ENCODE assay signal across 11 cellular contexts in the genomic region with DNA sequence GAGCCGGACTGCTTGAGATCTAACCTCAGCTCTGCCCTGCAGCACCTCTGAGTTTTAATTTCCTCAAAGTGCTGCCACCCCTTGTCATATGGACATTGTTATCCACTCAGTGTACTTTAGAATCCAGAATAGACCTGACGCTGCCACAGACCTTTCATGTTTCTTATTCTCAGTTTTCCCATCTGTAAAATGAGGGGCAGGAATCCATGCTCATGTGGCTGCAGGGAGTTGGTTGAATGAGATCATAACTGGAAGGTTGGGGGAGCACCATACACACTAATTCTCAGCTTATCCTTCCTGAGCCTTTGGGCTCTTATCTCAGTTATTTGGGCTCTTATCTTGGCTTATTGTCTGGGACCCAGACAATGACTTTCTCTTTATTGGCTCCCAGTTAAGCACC. TPM values are rescaled to one million over a fixed set of nuclear protein-coding genes. Genes with fewer than 3 reads are reported as not detected.
DNase-seq lines count a peak whose midpoint lies in the region; ATAC-seq and TF ChIP-seq lines count a peak whose summit lies in the region.
"Had no signal": no experiment of that assay in that cellular context is flagged by ENCODE, and none has a peak within 500 bp of the region (broad histone marks: within the 10 kb centered on the region; RNA-seq: fewer than 3 reads in every experiment).

No MANE protein-coding gene starts in this region.

- CTCF ChIA-PET in mammary epithelial cell (lab: Charles Lee; ENCODE audit: low non-redundant PET) = no interaction called here

- H3K4me3 Mint-ChIP-seq in natural killer cell = peak overlapping the region; percentile 28
- no peak overlapping the region for H3K4me3 Mint-ChIP-seq in natural killer cell treated with Interleukin-12 subunit alpha and Interleukin-12 subunit beta and Interleukin-15 and Interleukin-18, amount 100 ng/mL, for 72 hours
- H3K4me3 Mint-ChIP-seq in activated T-helper 1 cell treated with anti-CD3 and anti-CD28 coated beads, Interleukin-12 subunit alpha, Interleukin-12 subunit beta, Interleukin-2, Interleukin-4 antibody, amounts not matched to agents 30 ng/mL and 10 ng/mL and 1 ng/mL, durations not matched to agents 14 hours and 24 hours and 36 hours = peak overlapping the region; percentile 72
- H3K4me3 Mint-ChIP-seq in glutamatergic neuron (ENCODE audit: unreplicated experiment) = no peak overlapping the region
- H3K4me3 Mint-ChIP-seq: activated naive CD8-positive, alpha-beta T cell treated with anti-CD3 and anti-CD28 coated beads for 36 hours had no signal

- no peak for TF ChIP-seq CTCF in natural killer cell (IDR thresholded peaks at IDR 0.05)
- TF ChIP-seq CTCF in mammary epithelial cell (conservative IDR thresholded peaks at IDR 0.05 in 1 of 2, IDR thresholded peaks at IDR 0.05 in 1 of 2; ENCODE audit: extremely low read depth in 1 of 2, insufficient read depth in 1 of 2, low read depth in 1 of 2, low read length in 2 of 2) = no peak
- no peak for TF ChIP-seq CTCF in glutamatergic neuron (IDR thresholded peaks at IDR 0.05; ENCODE audit: partially characterized antibody, unreplicated experiment)

- no peaks in the 10 kb centered on the region for H4K20me1 ChIP-seq in mammary epithelial cell (ENCODE audit: insufficient read depth, low read length)

- peaks cover 15% of the 10 kb centered on the region for H3K79me2 ChIP-seq in mammary epithelial cell (ENCODE audit: insufficient read depth, low read length)

- H3K27me3 ChIP-seq in mammary epithelial cell (ENCODE audit: insufficient read depth, low read length) (no peaks in the 10 kb centered on the region), SJCRH30 (no peaks in the 10 kb centered on the region)
- H3K27me3 ChIP-seq: body of pancreas had no signal

- H3K27ac Mint-ChIP-seq in natural killer cell (no peak overlapping the region), glutamatergic neuron (ENCODE audit: unreplicated experiment) (no peak overlapping the region)
- H3K27ac Mint-ChIP-seq in natural killer cell treated with Interleukin-12 subunit alpha and Interleukin-12 subunit beta and Interleukin-15 and Interleukin-18, amount 100 ng/mL, for 72 hours = peak overlapping the region in 1 of 2 donors; percentile 22
- H3K27ac Mint-ChIP-seq in activated T-helper 1 cell treated with anti-CD3 and anti-CD28 coated beads, Interleukin-12 subunit alpha, Interleukin-12 subunit beta, Interleukin-2, Interleukin-4 antibody, amounts not matched to agents 30 ng/mL and 10 ng/mL and 1 ng/mL, durations not matched to agents 14 hours and 24 hours and 36 hours = no peak overlapping the region
- H3K27ac Mint-ChIP-seq: activated naive CD8-positive, alpha-beta T cell treated with anti-CD3 and anti-CD28 coated beads for 36 hours had no signal

- intact Hi-C loops in natural killer cell (cut with micrococcal nuclease) = no loop called here
- intact Hi-C loops in activated T-helper 1 cell treated with anti-CD3 and anti-CD28 coated beads, Interleukin-12 subunit alpha, Interleukin-12 subunit beta, Interleukin-2, Interleukin-4 antibody, amounts not matched to agents 30 ng/mL and 10 ng/mL and 1 ng/mL, durations not matched to agents 14 hours and 24 hours and 36 hours (cut with micrococcal nuclease) = loop anchor here (5.0 kb wide), 1 partner anchor 185 kb away; no protein-coding TSS in a partner anchor
- intact Hi-C loops in mammary epithelial cell (cut with micrococcal nuclease) = no loop called here

- H3K4me2 ChIP-seq in mammary epithelial cell (ENCODE audit: insufficient read depth, low read depth, low read length) = no peak overlapping the region

- H3K9me3 ChIP-seq in mammary epithelial cell (replicated peaks; ENCODE audit: insufficient read depth, low read length) = no peaks in the 10 kb centered on the region
- H3K9me3 ChIP-seq in SJCRH30 (replicated peaks) = no peaks in the 10 kb centered on the region
- H3K9me3 ChIP-seq: body of pancreas, left ventricle myocardium inferior had no signal

- in situ Hi-C loops in mammary epithelial cell (cut with MboI; ENCODE audit: low sequenced_read_pairs in 2 of 2) = no loop called here

- no peak for ATAC-seq in natural killer cell
- ATAC-seq in natural killer cell treated with Interleukin-12 subunit alpha and Interleukin-12 subunit beta and Interleukin-15 and Interleukin-18, amount 100 ng/mL, for 72 hours = no peak
- ATAC-seq: Right ventricle myocardium inferior had no signal

- 81% methylated on average over 2 of the region's 2 CpGs for WGBS in mammary epithelial cell (ENCODE audit: low coverage, missing lambda C conversion rate)

- dilution Hi-C loops in mammary epithelial cell (cut with HindIII; ENCODE audit: low sequenced_read_pairs) = no loop called here

- H3K9me3 Mint-ChIP-seq in natural killer cell (no peaks in the 10 kb centered on the region), glutamatergic neuron (ENCODE audit: unreplicated experiment) (no peaks in the 10 kb centered on the region)
- no peaks in the 10 kb centered on the region for H3K9me3 Mint-ChIP-seq in natural killer cell treated with Interleukin-12 subunit alpha and Interleukin-12 subunit beta and Interleukin-15 and Interleukin-18, amount 100 ng/mL, for 72 hours
- H3K9me3 Mint-ChIP-seq in activated T-helper 1 cell treated with anti-CD3 and anti-CD28 coated beads, Interleukin-12 subunit alpha, Interleukin-12 subunit beta, Interleukin-2, Interleukin-4 antibody, amounts not matched to agents 30 ng/mL and 10 ng/mL and 1 ng/mL, durations not matched to agents 14 hours and 24 hours and 36 hours = no peaks in the 10 kb centered on the region
- H3K9me3 Mint-ChIP-seq: activated naive CD8-positive, alpha-beta T cell treated with anti-CD3 and anti-CD28 coated beads for 36 hours had no signal

- DNase-seq in natural killer cell = no peak
- no peak for DNase-seq in natural killer cell treated with Interleukin-12 subunit alpha and Interleukin-12 subunit beta and Interleukin-15 and Interleukin-18, amount 100 ng/mL, for 72 hours (ENCODE audit: low spot score)
- no peak for DNase-seq in activated T-helper 1 cell treated with anti-CD3 and anti-CD28 coated beads, Interleukin-12 subunit alpha, Interleukin-12 subunit beta, Interleukin-2, Interleukin-4 antibody, amounts not matched to agents 30 ng/mL and 10 ng/mL and 1 ng/mL, durations not matched to agents 14 hours and 24 hours and 36 hours (ENCODE audit: low spot score)
- DNase-seq in mammary epithelial cell = no peak
- DNase-seq in glutamatergic neuron = no peak
- DNase-seq in SJCRH30 = no peak
- DNase-seq: activated naive CD8-positive, alpha-beta T cell treated with anti-CD3 and anti-CD28 coated beads for 36 hours; left ventricle myocardium inferior; NCI-H2107 had no signal

- BruUV-seq in mammary epithelial cell (replicated peaks; lab: Mats Ljungman, UMichigan) = no TSS peak

- H3K36me3 Mint-ChIP-seq in natural killer cell (no peaks in the 10 kb centered on the region), glutamatergic neuron (ENCODE audit: unreplicated experiment) (no peaks in the 10 kb centered on the region)
- H3K36me3 Mint-ChIP-seq in natural killer cell treated with Interleukin-12 subunit alpha and Interleukin-12 subunit beta and Interleukin-15 and Interleukin-18, amount 100 ng/mL, for 72 hours = no peaks in the 10 kb centered on the region
- peaks cover 27% of the 10 kb centered on the region for H3K36me3 Mint-ChIP-seq in activated T-helper 1 cell treated with anti-CD3 and anti-CD28 coated beads, Interleukin-12 subunit alpha, Interleukin-12 subunit beta, Interleukin-2, Interleukin-4 antibody, amounts not matched to agents 30 ng/mL and 10 ng/mL and 1 ng/mL, durations not matched to agents 14 hours and 24 hours and 36 hours (ENCODE audit: low read depth)

- no peak overlapping the region for H3K27ac ChIP-seq in mammary epithelial cell (ENCODE audit: insufficient read depth, low read depth, low read length)
- H3K27ac ChIP-seq in SJCRH30 = no peak overlapping the region
- H3K27ac ChIP-seq: left ventricle myocardium inferior had no signal

- no peak overlapping the region for H3K4me3 ChIP-seq in mammary epithelial cell (replicated peaks in 1 of 3; ENCODE audit: insufficient read depth in 1 of 3, low read depth in 2 of 3, low read length in 3 of 3)
- H3K4me3 ChIP-seq in SJCRH30 = no peak overlapping the region
- H3K4me3 ChIP-seq: body of pancreas, left ventricle myocardium inferior had no signal

- H3K4me1 Mint-ChIP-seq in natural killer cell (peaks cover 16 to 19% of the 10 kb centered on the region in 2 donors), glutamatergic neuron (ENCODE audit: low read depth, unreplicated experiment) (peaks cover 17% of the 10 kb centered on the region)
- peaks cover 21 to 27% of the 10 kb centered on the region in 2 donors for H3K4me1 Mint-ChIP-seq in natural killer cell treated with Interleukin-12 subunit alpha and Interleukin-12 subunit beta and Interleukin-15 and Interleukin-18, amount 100 ng/mL, for 72 hours (ENCODE audit: low read depth in 2 of 2)
- H3K4me1 Mint-ChIP-seq in activated T-helper 1 cell treated with anti-CD3 and anti-CD28 coated beads, Interleukin-12 subunit alpha, Interleukin-12 subunit beta, Interleukin-2, Interleukin-4 antibody, amounts not matched to agents 30 ng/mL and 10 ng/mL and 1 ng/mL, durations not matched to agents 14 hours and 24 hours and 36 hours (ENCODE audit: low read depth) = peaks cover 35% of the 10 kb centered on the region

- no peak overlapping the region for H2AFZ ChIP-seq in mammary epithelial cell (ENCODE audit: low read depth, low read length)

- no peak overlapping the region for H3K9ac ChIP-seq in mammary epithelial cell (ENCODE audit: insufficient read depth, low read length)

- H3K36me3 ChIP-seq in mammary epithelial cell (ENCODE audit: insufficient read depth, low read length) (peaks cover 10% of the 10 kb centered on the region), SJCRH30 (peaks cover 19% of the 10 kb centered on the region)

- H3K4me1 ChIP-seq in mammary epithelial cell (ENCODE audit: insufficient read depth, low read length) = peaks cover 8% of the 10 kb centered on the region
- no peaks in the 10 kb centered on the region; the same call in 1 of the 2 replicates for H3K4me1 ChIP-seq in SJCRH30

- H3K27me3 Mint-ChIP-seq in natural killer cell (ENCODE audit: low read depth in 2 of 2) (no peaks in the 10 kb centered on the region), glutamatergic neuron (ENCODE audit: unreplicated experiment) (peaks cover 2% of the 10 kb centered on the region)
- no peaks in the 10 kb centered on the region for H3K27me3 Mint-ChIP-seq in natural killer cell treated with Interleukin-12 subunit alpha and Interleukin-12 subunit beta and Interleukin-15 and Interleukin-18, amount 100 ng/mL, for 72 hours
- H3K27me3 Mint-ChIP-seq in activated T-helper 1 cell treated with anti-CD3 and anti-CD28 coated beads, Interleukin-12 subunit alpha, Interleukin-12 subunit beta, Interleukin-2, Interleukin-4 antibody, amounts not matched to agents 30 ng/mL and 10 ng/mL and 1 ng/mL, durations not matched to agents 14 hours and 24 hours and 36 hours (ENCODE audit: insufficient read depth) = no peaks in the 10 kb centered on the region
- H3K27me3 Mint-ChIP-seq: activated naive CD8-positive, alpha-beta T cell treated with anti-CD3 and anti-CD28 coated beads for 36 hours had no signal

RNA-seq across cellular contexts. Expression of a gene that starts 2.3 kb away (rescaled TPM):
- total RNA-seq in natural killer cell = 10 to 100 TPM; 31.7 to 64.9 (median 48.1) TPM
- 100 to 1,000 TPM in 1 of 2 donors, 10 to 100 TPM in 1; 58.2 to 113 TPM for total RNA-seq in natural killer cell treated with Interleukin-12 subunit alpha and Interleukin-12 subunit beta and Interleukin-15 and Interleukin-18, amount 100 ng/mL, for 72 hours
- 101 and 106 TPM in 2 replicates for total RNA-seq in activated T-helper 1 cell treated with anti-CD3 and anti-CD28 coated beads, Interleukin-12 subunit alpha, Interleukin-12 subunit beta, Interleukin-2, Interleukin-4 antibody, amounts not matched to agents 30 ng/mL and 10 ng/mL and 1 ng/mL, durations not matched to agents 14 hours and 24 hours and 36 hours
- total RNA-seq in mammary epithelial cell = 10 to 100 TPM in 1 of 2 donors, 1 to 10 TPM in 1; 9.7 to 62.7 TPM
- polyA plus RNA-seq in mammary epithelial cell = 32.6 TPM
- polyA minus RNA-seq in mammary epithelial cell = 16.2 TPM
- total RNA-seq in glutamatergic neuron (ENCODE audit: unreplicated experiment) = 27.7 TPM
- 9.3 and 15.9 TPM in 2 replicates for total RNA-seq in SJCRH30 (2014; rRNA removed; shearing (Covaris generic))

RNA-seq across cellular contexts. Expression of a gene that starts 26.7 kb away (rescaled TPM):
- total RNA-seq in natural killer cell (100 to 1,000 TPM; 137 to 199 (median 179) TPM), mammary epithelial cell (100 to 1,000 TPM; 100 to 238 TPM), glutamatergic neuron (ENCODE audit: unreplicated experiment) (181 TPM)
- 100 to 1,000 TPM; 189 to 283 TPM for total RNA-seq in natural killer cell treated with Interleukin-12 subunit alpha and Interleukin-12 subunit beta and Interleukin-15 and Interleukin-18, amount 100 ng/mL, for 72 hours
- 230 and 246 TPM in 2 replicates for total RNA-seq in activated T-helper 1 cell treated with anti-CD3 and anti-CD28 coated beads, Interleukin-12 subunit alpha, Interleukin-12 subunit beta, Interleukin-2, Interleukin-4 antibody, amounts not matched to agents 30 ng/mL and 10 ng/mL and 1 ng/mL, durations not matched to agents 14 hours and 24 hours and 36 hours
- 150 TPM for polyA plus RNA-seq in mammary epithelial cell
- polyA minus RNA-seq in mammary epithelial cell = 117 TPM
- total RNA-seq in SJCRH30 (2014; rRNA removed; shearing (Covaris generic)) = 144 and 151 TPM in 2 replicates

RNA-seq across cellular contexts. Expression of a gene that starts 48.0 kb away (rescaled TPM):
- 1 to 10 TPM; 8.5 to 9.2 (median 8.8) TPM for total RNA-seq in natural killer cell
- 10 to 100 TPM; 25.1 to 34.9 TPM for total RNA-seq in natural killer cell treated with Interleukin-12 subunit alpha and Interleukin-12 subunit beta and Interleukin-15 and Interleukin-18, amount 100 ng/mL, for 72 hours
- total RNA-seq in activated T-helper 1 cell treated with anti-CD3 and anti-CD28 coated beads, Interleukin-12 subunit alpha, Interleukin-12 subunit beta, Interleukin-2, Interleukin-4 antibody, amounts not matched to agents 30 ng/mL and 10 ng/mL and 1 ng/mL, durations not matched to agents 14 hours and 24 hours and 36 hours = 53.0 and 55.4 TPM in 2 replicates
- 10 to 100 TPM; 31.5 to 46.3 TPM for total RNA-seq in mammary epithelial cell
- 59.6 TPM for polyA plus RNA-seq in mammary epithelial cell
- 32.2 TPM for polyA minus RNA-seq in mammary epithelial cell
- total RNA-seq in glutamatergic neuron (ENCODE audit: unreplicated experiment) = 10.8 TPM
- 43.4 and 43.5 TPM in 2 replicates for total RNA-seq in SJCRH30 (2014; rRNA removed; shearing (Covaris generic))

RNA-seq across cellular contexts. Expression of a gene that starts 54.1 kb away (rescaled TPM):
- total RNA-seq in natural killer cell (100 to 1,000 TPM; 351 to 394 (median 366) TPM), mammary epithelial cell (10 to 100 TPM; 30.7 to 42.7 TPM), glutamatergic neuron (ENCODE audit: unreplicated experiment) (32.6 TPM)
- total RNA-seq in natural killer cell treated with Interleukin-12 subunit alpha and Interleukin-12 subunit beta and Interleukin-15 and Interleukin-18, amount 100 ng/mL, for 72 hours = 100 to 1,000 TPM; 157 to 264 TPM
- 149 and 155 TPM in 2 replicates for total RNA-seq in activated T-helper 1 cell treated with anti-CD3 and anti-CD28 coated beads, Interleukin-12 subunit alpha, Interleukin-12 subunit beta, Interleukin-2, Interleukin-4 antibody, amounts not matched to agents 30 ng/mL and 10 ng/mL and 1 ng/mL, durations not matched to agents 14 hours and 24 hours and 36 hours
- 17.9 TPM for polyA plus RNA-seq in mammary epithelial cell
- polyA minus RNA-seq in mammary epithelial cell = 38.9 TPM
- 43.2 and 49.2 TPM in 2 replicates for total RNA-seq in SJCRH30 (2014; rRNA removed; shearing (Covaris generic))

Comparison
In these comparisons a context has a peak if more than half of its experiments do, and no peak if none do; other contexts are left out.
1. H3K4me3 Mint-ChIP-seq: peak in natural killer cell (single experiment) and activated T-helper 1 cell treated with anti-CD3 and anti-CD28 coated beads, Interleukin-12 subunit alpha, Interleukin-12 subunit beta, Interleukin-2, Interleukin-4 antibody, amounts not matched to agents 30 ng/mL and 10 ng/mL and 1 ng/mL, durations not matched to agents 14 hours and 24 hours and 36 hours (single experiment); none in natural killer cell treated with Interleukin-12 subunit alpha and Interleukin-12 subunit beta and Interleukin-15 and Interleukin-18, amount 100 ng/mL, for 72 hours (single experiment) and glutamatergic neuron (single experiment).